ENCODE assay signal across 23 cellular contexts in genomic region chr11:1839204-1839923, GRCh38. TPM values are rescaled to one million over a fixed set of nuclear protein-coding genes. Genes with fewer than 3 reads are reported as not detected.
A peak's percentile ranks its signal among the peaks of the same experiment; 100 is the strongest.
DNase-seq lines count a peak whose midpoint lies in the region; ATAC-seq and TF ChIP-seq lines count a peak whose summit lies in the region.
"Had no signal": no experiment of that assay in that cellular context is flagged by ENCODE, and none has a peak within 500 bp of the region (broad histone marks: within the 10 kb centered on the region; RNA-seq: fewer than 3 reads in every experiment).

No MANE protein-coding gene starts in this region.

- H3K4me3 Mint-ChIP-seq in natural killer cell: peak overlapping the region; percentile 35
- no peak overlapping the region for H3K4me3 Mint-ChIP-seq in natural killer cell treated with Interleukin-12 subunit alpha and Interleukin-12 subunit beta and Interleukin-15 and Interleukin-18, amount 100 ng/mL, for 72 hours
- H3K4me3 Mint-ChIP-seq: activated naive CD4-positive, alpha-beta T cell treated with anti-CD3 and anti-CD28 coated beads, Interleukin-2, amount 50 U/mL, for 24 hours; activated T-cell treated with anti-CD3 and anti-CD28 coated beads, Interleukin-2, amount 50 U/mL, for 4 hours had no signal

- POLR2A ChIA-PET in OCI-LY7 (lab: Charles Lee): interaction anchor here (0.8 to 1.2 kb wide), 2 partner anchors 11 to 14 kb away, joined by 3 to 4 read pairs; partner anchors contain the start of gene LSP1

- H2BK5ac ChIP-seq in mesenchymal stem cell (ENCODE audit: low read depth, low read length, poor library complexity, severe bottlenecking): no peak overlapping the region

- H2AFZ ChIP-seq in OCI-LY7 (ENCODE audit: low read length): peak overlapping the region; percentile 70; the same call in 1 of the 2 replicates
- no peak overlapping the region for H2AFZ ChIP-seq in mesenchymal stem cell (ENCODE audit: low read depth, low read length)

- no peak overlapping the region for H3K14ac ChIP-seq in mesenchymal stem cell (ENCODE audit: low read length in 2 of 2)

- H3K79me2 ChIP-seq in OCI-LY7 (ENCODE audit: insufficient read depth, low read depth, low read length): no peaks in the 10 kb centered on the region

- H3K36me3 ChIP-seq in OCI-LY7 (ENCODE audit: insufficient read depth, low read length) (no peaks in the 10 kb centered on the region), mesenchymal stem cell (ENCODE audit: control insufficient read depth in 1 of 2, insufficient read depth in 2 of 2, low read depth in 1 of 2, low read length in 2 of 2) (no peaks in the 10 kb centered on the region), upper lobe of left lung (no peaks in the 10 kb centered on the region), tibial nerve (no peaks in the 10 kb centered on the region)
- H3K36me3 ChIP-seq: sigmoid colon had no signal

- peak overlapping the region; percentile 17 for H2AK5ac ChIP-seq in mesenchymal stem cell (ENCODE audit: low read length, severe bottlenecking)

- peak overlapping the region in 1 of 2 donors; percentile 75 for H3K27ac Mint-ChIP-seq in natural killer cell
- H3K27ac Mint-ChIP-seq in natural killer cell treated with Interleukin-12 subunit alpha and Interleukin-12 subunit beta and Interleukin-15 and Interleukin-18, amount 100 ng/mL, for 72 hours: peak overlapping the region in 1 of 2 donors; percentile 48
- H3K27ac Mint-ChIP-seq: activated naive CD4-positive, alpha-beta T cell treated with anti-CD3 and anti-CD28 coated beads, Interleukin-2, amount 50 U/mL, for 24 hours had no signal

- no peak overlapping the region for H3K9ac ChIP-seq in mesenchymal stem cell (ENCODE audit: low read length)

- no peak for TF ChIP-seq POLR2A in upper lobe of left lung (IDR thresholded peaks at IDR 0.05)
- TF ChIP-seq POLR2A in tibial nerve (IDR thresholded peaks at IDR 0.05): no peak

- TF ChIP-seq EP300 in upper lobe of left lung (IDR thresholded peaks at IDR 0.05) (no peak), tibial nerve (IDR thresholded peaks at IDR 0.05) (no peak)

- CTCF ChIA-PET in OCI-LY7 (lab: Charles Lee; ENCODE audit: unreplicated experiment): interaction anchor here (0.6 to 1.4 kb wide), 2 partner anchors 11 to 158 kb away, joined by 6 read pairs; no protein-coding TSS in a partner anchor

- peaks cover 36% of the 10 kb centered on the region for H3K4me1 ChIP-seq in OCI-LY7 (ENCODE audit: insufficient read depth, low read length, poor library complexity, severe bottlenecking)
- peaks cover 24% of the 10 kb centered on the region for H3K4me1 ChIP-seq in mesenchymal stem cell (ENCODE audit: control insufficient read depth, insufficient read depth, low read depth, low read length)
- H3K4me1 ChIP-seq in upper lobe of left lung: peaks cover 11 to 32% (median 26%) of the 10 kb centered on the region in 4 donors
- peaks cover 0 to 20% (median 10%) of the 10 kb centered on the region in 4 donors for H3K4me1 ChIP-seq in tibial nerve

- 91% methylated on average over 9 of the region's 12 CpGs for WGBS in mesenchymal stem cell
- WGBS in upper lobe of left lung, 2 donors: 66 to 79% methylated on average over 9 to 12 of the region's 12 CpGs
- 77 to 81% methylated on average over 11 to 12 of the region's 12 CpGs for WGBS in tibial nerve, 2 donors

- no peaks in the 10 kb centered on the region for H3K79me1 ChIP-seq in mesenchymal stem cell (replicated peaks; ENCODE audit: low read length, poor library complexity, severe bottlenecking)

- no peak for DNase-seq in natural killer cell
- no peak for DNase-seq in natural killer cell treated with Interleukin-12 subunit alpha and Interleukin-12 subunit beta and Interleukin-15 and Interleukin-18, amount 100 ng/mL, for 72 hours (ENCODE audit: low spot score)
- DNase-seq in OCI-LY7 (ENCODE audit: low spot score): peak; percentile 7
- DNase-seq in mesenchymal stem cell: no peak
- no peak for DNase-seq in upper lobe of left lung
- DNase-seq in NCI-H69 (lab: John Stamatoyannopoulos, UW): no peak
- no peak for DNase-seq in tibial nerve (ENCODE audit: low spot score in 2 of 2)
- DNase-seq in 8988T: no peak
- DNase-seq: activated T-cell treated with anti-CD3 and anti-CD28 coated beads, Interleukin-2, amount 50 U/mL, for 4 hours; Calu3; dermis blood vessel endothelial cell; foreskin melanocyte; NCI-H146; sigmoid colon; stimulated activated CD4-positive, alpha-beta T cell treated with anti-CD3 and anti-CD28 coated beads, Interleukin-4, amount 100 ng/mL, for 1 hour; SW 1271 had no signal

- H3K27ac ChIP-seq in OCI-LY7 (ENCODE audit: low read depth, low read length, poor library complexity, severe bottlenecking) (peak overlapping the region; percentile 43), mesenchymal stem cell (ENCODE audit: low read length, poor library complexity, severe bottlenecking) (no peak overlapping the region), upper lobe of left lung (peak overlapping the region in 3 of 4 donors; percentile 64 to 89 (median 84)), tibial nerve (peak overlapping the region in 1 of 4 donors; percentile 3)

- intact Hi-C loops in natural killer cell (cut with micrococcal nuclease) (no loop called here), OCI-LY7 (cut with micrococcal nuclease; ENCODE audit: unreplicated experiment) (no loop called here)

- H3K36me3 Mint-ChIP-seq in natural killer cell: no peaks in the 10 kb centered on the region
- H3K36me3 Mint-ChIP-seq in natural killer cell treated with Interleukin-12 subunit alpha and Interleukin-12 subunit beta and Interleukin-15 and Interleukin-18, amount 100 ng/mL, for 72 hours: no peaks in the 10 kb centered on the region
- H3K36me3 Mint-ChIP-seq: activated naive CD4-positive, alpha-beta T cell treated with anti-CD3 and anti-CD28 coated beads, Interleukin-2, amount 50 U/mL, for 24 hours; brain had no signal

- no peak overlapping the region for H3K23ac ChIP-seq in mesenchymal stem cell (ENCODE audit: low read length in 2 of 2)

- no peak overlapping the region for H3K18ac ChIP-seq in mesenchymal stem cell (ENCODE audit: low read depth in 1 of 2, low read length in 2 of 2)

- peaks cover 0 to 3% of the 10 kb centered on the region in 2 donors for H3K27me3 Mint-ChIP-seq in natural killer cell (ENCODE audit: low read depth in 2 of 2)
- no peaks in the 10 kb centered on the region for H3K27me3 Mint-ChIP-seq in natural killer cell treated with Interleukin-12 subunit alpha and Interleukin-12 subunit beta and Interleukin-15 and Interleukin-18, amount 100 ng/mL, for 72 hours
- H3K27me3 Mint-ChIP-seq: activated naive CD4-positive, alpha-beta T cell treated with anti-CD3 and anti-CD28 coated beads, Interleukin-2, amount 50 U/mL, for 24 hours had no signal

- no peaks in the 10 kb centered on the region for H3K9me2 ChIP-seq in OCI-LY7 (ENCODE audit: insufficient read depth, low read length)

- TF ChIP-seq CTCF in natural killer cell (IDR thresholded peaks at IDR 0.05): no peak
- no peak for TF ChIP-seq CTCF in OCI-LY7 (conservative IDR thresholded peaks at IDR 0.05; ENCODE audit: low read length)
- no peak for TF ChIP-seq CTCF in upper lobe of left lung (IDR thresholded peaks at IDR 0.05)
- TF ChIP-seq CTCF in tibial nerve (IDR thresholded peaks at IDR 0.05): no peak

- H3K9me3 ChIP-seq in OCI-LY7 (ENCODE audit: low read length) (no peaks in the 10 kb centered on the region), mesenchymal stem cell (ENCODE audit: control insufficient read depth, low read length) (no peaks in the 10 kb centered on the region), upper lobe of left lung (no peaks in the 10 kb centered on the region), tibial nerve (no peaks in the 10 kb centered on the region)
- H3K9me3 ChIP-seq: sigmoid colon had no signal

- peak overlapping the region; percentile 70 for H4K91ac ChIP-seq in mesenchymal stem cell (ENCODE audit: low read length)

- H3K4me2 ChIP-seq in OCI-LY7 (ENCODE audit: low read length) (peak overlapping the region; percentile 94), mesenchymal stem cell (ENCODE audit: low read length, poor library complexity, severe bottlenecking) (no peak overlapping the region)

- no peak overlapping the region for H3K4ac ChIP-seq in mesenchymal stem cell (ENCODE audit: low read depth in 1 of 2, low read length in 2 of 2)

- H2BK15ac ChIP-seq in mesenchymal stem cell (ENCODE audit: low read depth, poor library complexity, severe bottlenecking): peak overlapping the region; percentile 73

- H3K4me1 Mint-ChIP-seq in natural killer cell: peaks cover 13 to 37% of the 10 kb centered on the region in 2 donors
- peaks cover 9 to 15% of the 10 kb centered on the region in 2 donors for H3K4me1 Mint-ChIP-seq in natural killer cell treated with Interleukin-12 subunit alpha and Interleukin-12 subunit beta and Interleukin-15 and Interleukin-18, amount 100 ng/mL, for 72 hours (ENCODE audit: low read depth in 2 of 2)

- ATAC-seq in natural killer cell (no peak), upper lobe of left lung (ENCODE audit: low FRiP score in 2 of 2) (no peak)
- ATAC-seq in natural killer cell treated with Interleukin-12 subunit alpha and Interleukin-12 subunit beta and Interleukin-15 and Interleukin-18, amount 100 ng/mL, for 72 hours: no peak
- ATAC-seq: activated T-cell treated with anti-CD3 and anti-CD28 coated beads, Interleukin-2, amount 50 U/mL, for 4 hours had no signal

- peak overlapping the region in 1 of 2 experiments; percentile 29 for H2BK12ac ChIP-seq in mesenchymal stem cell (ENCODE audit: low read length in 2 of 2)

- no peak overlapping the region for H4K8ac ChIP-seq in mesenchymal stem cell (ENCODE audit: low read length)

- H3K27me3 ChIP-seq in mesenchymal stem cell (ENCODE audit: control insufficient read depth in 1 of 2, insufficient read depth in 1 of 2, low read length in 2 of 2): peaks cover 0 to 5% of the 10 kb centered on the region in 2 experiments
- no peaks in the 10 kb centered on the region for H3K27me3 ChIP-seq in upper lobe of left lung
- H3K27me3 ChIP-seq in tibial nerve: no peaks in the 10 kb centered on the region
- H3K27me3 ChIP-seq: sigmoid colon had no signal

- no TSS peak for BruUV-seq in OCI-LY7 (replicated peaks; lab: Mats Ljungman, UMichigan)

- no peaks in the 10 kb centered on the region for H3K9me3 Mint-ChIP-seq in natural killer cell
- no peaks in the 10 kb centered on the region for H3K9me3 Mint-ChIP-seq in natural killer cell treated with Interleukin-12 subunit alpha and Interleukin-12 subunit beta and Interleukin-15 and Interleukin-18, amount 100 ng/mL, for 72 hours
- H3K9me3 Mint-ChIP-seq: activated naive CD4-positive, alpha-beta T cell treated with anti-CD3 and anti-CD28 coated beads, Interleukin-2, amount 50 U/mL, for 24 hours; activated T-cell treated with anti-CD3 and anti-CD28 coated beads, Interleukin-2, amount 50 U/mL, for 4 hours; brain had no signal

- peak overlapping the region; percentile 57 for H3K4me3 ChIP-seq in OCI-LY7 (ENCODE audit: low read depth, low read length, poor library complexity, severe bottlenecking)
- no peak overlapping the region for H3K4me3 ChIP-seq in mesenchymal stem cell (ENCODE audit: insufficient read depth in 1 of 2, low read depth in 1 of 2, low read length in 2 of 2)
- H3K4me3 ChIP-seq in upper lobe of left lung: no peak overlapping the region
- H3K4me3 ChIP-seq in tibial nerve: no peak overlapping the region
- H3K4me3 ChIP-seq: sigmoid colon had no signal

- H4K20me1 ChIP-seq in OCI-LY7 (ENCODE audit: insufficient read depth, low read length): no peaks in the 10 kb centered on the region

- no peak overlapping the region for H2BK120ac ChIP-seq in mesenchymal stem cell (ENCODE audit: low read depth, low read length)

RNA-seq across cellular contexts. Expression of gene TNNI2, which starts 0.6 kb away (rescaled TPM):
- total RNA-seq in natural killer cell (1 to 10 TPM; 1.2 to 5.4 (median 3.6) TPM), OCI-LY7 (2022) (8.7 and 14.3 TPM in 2 replicates), upper lobe of left lung (10 to 100 TPM in 5 of 6 donors, 1 to 10 TPM in 1; 7.3 to 28.3 (median 16.7) TPM), tibial nerve (not detected)
- 1 to 10 TPM in 1 of 2 donors, not detected in 1; 1.4 TPM for total RNA-seq in natural killer cell treated with Interleukin-12 subunit alpha and Interleukin-12 subunit beta and Interleukin-15 and Interleukin-18, amount 100 ng/mL, for 72 hours
- 2.5 and 7.3 TPM in 2 replicates for total RNA-seq in OCI-LY7 (2014; rRNA removed; shearing (Covaris generic))
- polyA plus RNA-seq in mesenchymal stem cell (2013, experiment 1 of 2): not detected
- 0.07 TPM for polyA plus RNA-seq in mesenchymal stem cell (2013, experiment 2 of 2)
- total RNA-seq: activated T-cell treated with anti-CD3 and anti-CD28 coated beads, Interleukin-2, amount 50 U/mL, for 4 hours; dermis blood vessel endothelial cell; epithelial cell of proximal tubule; sigmoid colon; temporal lobe had no signal

RNA-seq across cellular contexts. Expression of gene SYT8, which starts 4.6 kb away (rescaled TPM):
- total RNA-seq in natural killer cell: not detected
- not detected for total RNA-seq in natural killer cell treated with Interleukin-12 subunit alpha and Interleukin-12 subunit beta and Interleukin-15 and Interleukin-18, amount 100 ng/mL, for 72 hours
- total RNA-seq in OCI-LY7 (2014; rRNA removed; shearing (Covaris generic)): not detected in 2 replicates
- total RNA-seq in OCI-LY7 (2022): not detected in 2 replicates
- not detected for polyA plus RNA-seq in mesenchymal stem cell (2013, experiment 1 of 2)
- not detected for polyA plus RNA-seq in mesenchymal stem cell (2013, experiment 2 of 2)
- 10 to 100 TPM in 4 of 6 donors, 1 to 10 TPM in 2; 7.4 to 31.3 (median 22.9) TPM for total RNA-seq in upper lobe of left lung
- 1 to 10 TPM in 2 of 4 donors, under 1 TPM in 1, not detected in 1; 0.39 to 4.2 (median 1.0) TPM for total RNA-seq in tibial nerve
- total RNA-seq: activated T-cell treated with anti-CD3 and anti-CD28 coated beads, Interleukin-2, amount 50 U/mL, for 4 hours; dermis blood vessel endothelial cell; RPMI7951; sigmoid colon; temporal lobe had no signal

RNA-seq across cellular contexts. Expression of gene LSP1, which starts 13.5 kb away (rescaled TPM):
- total RNA-seq in natural killer cell (100 to 1,000 TPM; 487 to 595 (median 536) TPM), OCI-LY7 (2022) (225 and 303 TPM in 2 replicates), upper lobe of left lung (100 to 1,000 TPM in 2 of 6 donors, 10 to 100 TPM in 4; 29.3 to 162 (median 66.2) TPM), tibial nerve (10 to 100 TPM; 36.9 to 69.0 (median 50.2) TPM)
- 100 to 1,000 TPM; 240 to 358 TPM for total RNA-seq in natural killer cell treated with Interleukin-12 subunit alpha and Interleukin-12 subunit beta and Interleukin-15 and Interleukin-18, amount 100 ng/mL, for 72 hours
- 195 and 232 TPM in 2 replicates for total RNA-seq in OCI-LY7 (2014; rRNA removed; shearing (Covaris generic))
- polyA plus RNA-seq in mesenchymal stem cell (2013, experiment 1 of 2): 1.3 TPM
- 1.3 TPM for polyA plus RNA-seq in mesenchymal stem cell (2013, experiment 2 of 2)
- total RNA-seq: Calu3, dermis blood vessel endothelial cell, epithelial cell of proximal tubule had no signal

RNA-seq across cellular contexts. Expression of gene PRR33, which starts 52.3 kb away (rescaled TPM):
- under 1 TPM in 2 of 3 donors, not detected in 1; 0.14 to 0.32 TPM for total RNA-seq in natural killer cell
- total RNA-seq in natural killer cell treated with Interleukin-12 subunit alpha and Interleukin-12 subunit beta and Interleukin-15 and Interleukin-18, amount 100 ng/mL, for 72 hours: not detected
- not detected in 2 replicates for total RNA-seq in OCI-LY7 (2014; rRNA removed; shearing (Covaris generic))
- not detected in 2 replicates for total RNA-seq in OCI-LY7 (2022)
- polyA plus RNA-seq in mesenchymal stem cell (2013, experiment 1 of 2): not detected
- not detected for polyA plus RNA-seq in mesenchymal stem cell (2013, experiment 2 of 2)
- total RNA-seq in upper lobe of left lung: not detected
- total RNA-seq in tibial nerve: not detected
- total RNA-seq: Calu3, dermis blood vessel endothelial cell, epithelial cell of proximal tubule, mucosa of gallbladder, osteocyte, RPMI7951, sigmoid colon, temporal lobe had no signal
